In the genomic region with DNA sequence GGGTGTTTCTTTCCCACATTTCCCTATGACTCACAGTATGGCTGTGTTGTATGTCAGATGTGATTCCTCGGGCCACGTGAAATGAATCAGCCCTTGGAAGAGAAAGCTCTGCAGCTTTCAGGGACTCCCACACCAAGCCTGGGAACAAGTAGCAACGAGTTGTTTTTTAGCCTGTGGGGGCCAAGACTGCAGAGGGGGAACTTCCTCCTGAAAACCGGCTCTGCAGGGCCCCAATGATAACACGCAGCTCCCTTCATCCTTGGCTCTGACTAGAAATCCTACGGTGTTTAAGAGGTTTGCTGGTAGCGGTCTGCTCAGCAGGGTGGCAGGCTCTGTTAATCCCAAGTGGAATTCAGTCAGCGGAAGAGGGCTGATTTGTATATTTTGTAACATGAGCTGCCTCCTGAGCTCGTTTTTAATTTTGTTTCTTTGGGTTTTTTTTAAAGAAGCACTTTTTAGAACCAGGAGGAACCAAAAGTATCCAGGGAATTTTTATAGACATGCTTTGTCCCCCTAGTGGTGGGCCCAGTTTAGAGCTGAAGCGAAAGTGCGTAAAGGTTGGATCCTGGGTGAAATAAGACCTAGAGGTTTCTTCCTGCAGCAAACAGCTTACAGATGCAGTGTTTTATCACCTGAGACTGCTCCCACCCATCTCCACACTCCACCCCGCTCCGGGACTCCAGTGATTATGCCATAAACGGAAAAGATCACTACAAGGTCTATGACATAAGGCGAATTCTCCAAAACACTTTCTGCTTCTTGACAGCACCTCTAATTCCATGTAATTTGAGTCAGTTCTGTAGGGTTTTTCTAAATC, we compare ENCODE assay signal across 1 cellular context.
TF ChIP-seq lines count a peak whose summit lies in the region.

No MANE protein-coding gene starts in this region.

TF ChIP-seq in HCT116, 20 proteins besides CTCF, POLR2A, EP300 and RAD21 (continued from another document):
- TF ChIP-seq POLR2AphosphoS5 (IDR thresholded peaks at IDR 0.05; ENCODE audit: low read depth, low read length) (peak; percentile 33; the same call in 1 of the 2 replicates), SIN3A (IDR thresholded peaks at IDR 0.05; ENCODE audit: low read depth) (peak; percentile 77; the same call in 1 of the 2 replicates), ELF1 (IDR thresholded peaks at IDR 0.05; ENCODE audit: borderline replicate concordance, low read depth) (no peak), EZH2phosphoT487 (IDR thresholded peaks at IDR 0.05; ENCODE audit: borderline replicate concordance) (no peak), CBX3 (IDR thresholded peaks at IDR 0.05; ENCODE audit: low read depth) (peak; percentile 67; the same call in 1 of the 2 replicates)
- TF ChIP-seq, protein P1, sequence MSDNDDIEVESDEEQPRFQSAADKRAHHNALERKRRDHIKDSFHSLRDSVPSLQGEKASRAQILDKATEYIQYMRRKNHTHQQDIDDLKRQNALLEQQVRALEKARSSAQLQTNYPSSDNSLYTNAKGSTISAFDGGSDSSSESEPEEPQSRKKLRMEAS (IDR thresholded peaks at IDR 0.05) = peak; percentile 87
TF ChIP-seq in HCT116: peak in this region for 8.
